ENCODE assay signal across 16 cellular contexts in genomic region chr12:92859650-92860386, GRCh38.
DNase-seq lines count a peak whose midpoint lies in the region; ATAC-seq and TF ChIP-seq lines count a peak whose summit lies in the region.
"Had no signal": no experiment of that assay in that cellular context is flagged by ENCODE, and none has a peak within 500 bp of the region (broad histone marks: within the 10 kb centered on the region; RNA-seq: fewer than 3 reads in every experiment).

No MANE protein-coding gene starts in this region.

- H3K36me3 ChIP-seq in endocrine pancreas (ENCODE audit: control insufficient read depth, insufficient read depth, low read length) = no peaks in the 10 kb centered on the region
- H3K36me3 ChIP-seq in spleen = peaks cover 0 to 98% (median 9%) of the 10 kb centered on the region in 6 donors

- no peaks in the 10 kb centered on the region for H3K4me1 ChIP-seq in endocrine pancreas (ENCODE audit: control insufficient read depth, insufficient read depth, low read length)
- H3K4me1 ChIP-seq in spleen = no peaks in the 10 kb centered on the region

- intact Hi-C loops in spleen (cut with DNase I; ENCODE audit: low total_unique reads) = no loop called here

- H3K27me3 ChIP-seq in endocrine pancreas (ENCODE audit: control insufficient read depth, insufficient read depth, low read length) (no peaks in the 10 kb centered on the region), spleen (replicated peaks in 1 of 7) (no peaks in the 10 kb centered on the region)

- no peak overlapping the region for H3K9ac ChIP-seq in endocrine pancreas (ENCODE audit: control insufficient read depth, insufficient read depth, low read length)

- TF ChIP-seq CTCF in spleen (IDR thresholded peaks at IDR 0.05 in 8 of 11, conservative IDR thresholded peaks at IDR 0.05 in 3 of 11) = no peak

- ATAC-seq in GM18511 (IDR thresholded peaks at IDR 0.05; ENCODE audit: unreplicated experiment) (no peak), GM19324 (IDR thresholded peaks at IDR 0.05; ENCODE audit: low FRiP score, unreplicated experiment) (no peak)
- ATAC-seq: effector memory CD8-positive, alpha-beta T cell had no signal

- no peak for TF ChIP-seq POLR2A in spleen (IDR thresholded peaks at IDR 0.05)

- WGBS in spleen, 5 donors = 96 to 99% (median 96%) methylated on average over 7 of the region's 7 CpGs

- H3K4me3 ChIP-seq in endocrine pancreas (ENCODE audit: control insufficient read depth, insufficient read depth, low read length) (peak overlapping the region; percentile 37), spleen (no peak overlapping the region)
- H3K4me3 ChIP-seq: SK-N-MC had no signal

- no peak overlapping the region for H3K27ac ChIP-seq in spleen
- H3K27ac ChIP-seq: SK-N-MC had no signal

- peak; percentile 52 for DNase-seq in DMS79 (lab: John Stamatoyannopoulos, UW)
- peak; percentile 94 for DNase-seq in NCI-H1436 treated with DMSO at 0.1 percent for 48 hours (lab: John Stamatoyannopoulos, UW)
- peak; percentile 77 for DNase-seq in NCI-H345 treated with DMSO at 0.1 percent for 48 hours (lab: John Stamatoyannopoulos, UW; ENCODE audit: unreplicated experiment)
- DNase-seq in ecto neural progenitor cell (ENCODE audit: low spot score) = no peak
- DNase-seq in spleen = no peak
- DNase-seq: activated CD4-positive, alpha-beta memory T cell treated with anti-CD3 and anti-CD28 coated beads, Interleukin-2, amount 10 ng/mL, durations not matched to agents 7 days and 5 days; Calu3; central memory CD4-positive, alpha-beta T cell; effector memory CD8-positive, alpha-beta T cell; left cardiac atrium; NCI-H1694 treated with DMSO at 0.1 percent for 48 hours; posterior cingulate gyrus had no signal

- H3K9me3 ChIP-seq in endocrine pancreas (ENCODE audit: control insufficient read depth, low read length) (no peaks in the 10 kb centered on the region), spleen (no peaks in the 10 kb centered on the region)

Comparison
In these comparisons a context has a peak if more than half of its experiments do, and no peak if none do; other contexts are left out.
1. DNase-seq: peak in DMS79 (single experiment), NCI-H1436 treated with DMSO at 0.1 percent for 48 hours (single experiment) and NCI-H345 treated with DMSO at 0.1 percent for 48 hours (single experiment); none in ecto neural progenitor cell (single experiment) and spleen (single experiment).